Comparison of ENCODE assay signal across 9 cellular contexts in genomic region chr2:206164261-206164862, GRCh38. TPM values are rescaled to one million over a fixed set of nuclear protein-coding genes. Genes with fewer than 3 reads are reported as not detected.
DNase-seq lines count a peak whose midpoint lies in the region; ATAC-seq and TF ChIP-seq lines count a peak whose summit lies in the region.
"Had no signal": no experiment of that assay in that cellular context is flagged by ENCODE, and none has a peak within 500 bp of the region (broad histone marks: within the 10 kb centered on the region; RNA-seq: fewer than 3 reads in every experiment).

No MANE protein-coding gene starts in this region.

- H3K27ac ChIP-seq in ascending aorta, result no peak overlapping the region
- H3K27ac ChIP-seq in thyroid gland, result no peak overlapping the region
- H3K27ac ChIP-seq: epithelial cell of prostate had no signal

- no peak for TF ChIP-seq POLR2A in thyroid gland (IDR thresholded peaks at IDR 0.05)

- peaks cover 9 to 44% of the 10 kb centered on the region in 2 donors for H3K36me3 ChIP-seq in ascending aorta
- H3K36me3 ChIP-seq in thyroid gland, result peaks cover 13 to 28% of the 10 kb centered on the region in 2 donors

- 69 to 73% methylated on average over 2 of the region's 2 CpGs for WGBS in thyroid gland, 2 donors

- H3K9me3 ChIP-seq in ascending aorta, result no peaks in the 10 kb centered on the region
- no peaks in the 10 kb centered on the region for H3K9me3 ChIP-seq in thyroid gland

- DNase-seq in stimulated activated CD4-positive, alpha-beta T cell treated with anti-CD3 and anti-CD28 coated beads, Interleukin-4, amount 100 ng/mL, for 24 hours, result peak; percentile 47
- no peak for DNase-seq in stimulated activated CD4-positive, alpha-beta T cell treated with anti-CD3 and anti-CD28 coated beads, Interleukin-12 subunit alpha, Interleukin-12 subunit beta, amount 100 ng/mL, for 4 hours
- peak; percentile 23 for DNase-seq in NCI-H1694 treated with DMSO at 0.1 percent for 48 hours (lab: John Stamatoyannopoulos, UW)
- peak in 1 of 2 donors; percentile 69 for DNase-seq in ascending aorta (ENCODE audit: low spot score in 2 of 2)
- peak; percentile 87 for DNase-seq in inferior parietal cortex (ENCODE audit: extremely low spot score)
- DNase-seq in thyroid gland, result peak in 1 of 2 donors; percentile 4
- DNase-seq in sciatic nerve (ENCODE audit: low spot score), result no peak

- ATAC-seq in sciatic nerve (no peak), GM18873 (IDR thresholded peaks at IDR 0.05; ENCODE audit: low FRiP score, unreplicated experiment) (no peak)

- intact Hi-C loops in ascending aorta (cut with DNase I) (no loop called here), thyroid gland (cut with DNase I) (no loop called here), sciatic nerve (cut with DNase I) (no loop called here)

- no peaks in the 10 kb centered on the region for H3K27me3 ChIP-seq in ascending aorta
- no peaks in the 10 kb centered on the region for H3K27me3 ChIP-seq in thyroid gland

- H3K4me3 ChIP-seq in ascending aorta (no peak overlapping the region), thyroid gland (replicated peaks in 1 of 3) (no peak overlapping the region)

- peak; percentile 47 to 73 (median 72) for TF ChIP-seq CTCF in ascending aorta (IDR thresholded peaks at IDR 0.05)
- peak; percentile 52 to 75 (median 63) for TF ChIP-seq CTCF in thyroid gland (IDR thresholded peaks at IDR 0.05)

- H3K4me1 ChIP-seq in ascending aorta, result peaks cover 0 to 10% of the 10 kb centered on the region in 2 donors
- H3K4me1 ChIP-seq in thyroid gland, result peaks cover 4 to 11% of the 10 kb centered on the region in 2 donors

RNA-seq across cellular contexts. Expression of gene EEF1B2, which starts 4.7 kb away (rescaled TPM):
- total RNA-seq in ascending aorta (229 TPM), thyroid gland (100 to 1,000 TPM; 252 to 766 (median 327) TPM), sciatic nerve (315 TPM)

RNA-seq across cellular contexts. Expression of gene NDUFS1, which starts 5.1 kb away (rescaled TPM):
- 16.4 TPM for total RNA-seq in ascending aorta
- total RNA-seq in thyroid gland, result 100 to 1,000 TPM in 1 of 4 donors, 10 to 100 TPM in 3; 50.9 to 162 (median 82.8) TPM
- 73.7 TPM for total RNA-seq in sciatic nerve

Comparison
In these comparisons a context has a peak if more than half of its experiments do, and no peak if none do; other contexts are left out.
1. DNase-seq: peak in stimulated activated CD4-positive, alpha-beta T cell treated with anti-CD3 and anti-CD28 coated beads, Interleukin-4, amount 100 ng/mL, for 24 hours (single experiment), NCI-H1694 treated with DMSO at 0.1 percent for 48 hours (single experiment) and inferior parietal cortex (single experiment); none in stimulated activated CD4-positive, alpha-beta T cell treated with anti-CD3 and anti-CD28 coated beads, Interleukin-12 subunit alpha, Interleukin-12 subunit beta, amount 100 ng/mL, for 4 hours (single experiment) and sciatic nerve (single experiment).